Comparison of ENCODE assay signal across 21 cellular contexts in genomic region chr17:7817643-7817964, GRCh38. TPM values are rescaled to one million over a fixed set of nuclear protein-coding genes. Genes with fewer than 3 reads are reported as not detected.
DNase-seq lines count a peak whose midpoint lies in the region; ATAC-seq and TF ChIP-seq lines count a peak whose summit lies in the region.
"Had no signal": no experiment of that assay in that cellular context is flagged by ENCODE, and none has a peak within 500 bp of the region (broad histone marks: within the 10 kb centered on the region; RNA-seq: fewer than 3 reads in every experiment).

No MANE protein-coding gene starts in this region.

- intact Hi-C loops in left colon (cut with DNase I, micrococcal nuclease): no loop called here

- H3K79me2 ChIP-seq in hepatocyte: no peaks in the 10 kb centered on the region

- H3K9me2 ChIP-seq in hepatocyte (replicated peaks; ENCODE audit: insufficient read depth): no peaks in the 10 kb centered on the region

- no peaks in the 10 kb centered on the region for H3K9me3 ChIP-seq in cardiac muscle cell (ENCODE audit: low read depth)
- H3K9me3 ChIP-seq in right atrium auricular region: no peaks in the 10 kb centered on the region
- H3K9me3 ChIP-seq in hepatocyte (ENCODE audit: low read depth): no peaks in the 10 kb centered on the region
- H3K9me3 ChIP-seq: BE2C; BLaER1 treated with 17β-estradiol and CSF1 and Interleukin-3, amounts not matched to agents 10 nM and 100 nM had no signal

- no peak overlapping the region for H3K27ac Mint-ChIP-seq in stimulated activated memory B cell treated with anti-CD40 and anti-IgM and Interleukin-4, amounts not matched to agents 10 μg/mL and 1 μg/mL and 100 μg/mL, for 72 hours
- H3K27ac Mint-ChIP-seq: CD14-positive monocyte; CD4-positive, alpha-beta T cell; CD8-positive, alpha-beta memory T cell had no signal

- no peak overlapping the region for H3K4me3 ChIP-seq in cardiac muscle cell
- no peak overlapping the region for H3K4me3 ChIP-seq in right atrium auricular region
- H3K4me3 ChIP-seq in hepatocyte: no peak overlapping the region
- H3K4me3 ChIP-seq: BLaER1 treated with 17β-estradiol and CSF1 and Interleukin-3, amounts not matched to agents 10 nM and 100 nM; GM12878 had no signal

- H3K4me1 Mint-ChIP-seq in stimulated activated memory B cell treated with anti-CD40 and anti-IgM and Interleukin-4, amounts not matched to agents 10 μg/mL and 1 μg/mL and 100 μg/mL, for 72 hours: peaks cover 4% of the 10 kb centered on the region
- H3K4me1 Mint-ChIP-seq: CD14-positive monocyte; CD8-positive, alpha-beta memory T cell had no signal

- H4K20me1 ChIP-seq in hepatocyte (ENCODE audit: insufficient read depth, poor library complexity, severe bottlenecking): no peaks in the 10 kb centered on the region
- H4K20me1 ChIP-seq: BLaER1 treated with 17β-estradiol and CSF1 and Interleukin-3, amounts not matched to agents 10 nM and 100 nM had no signal

- H3K4me1 ChIP-seq in cardiac muscle cell (ENCODE audit: low read depth) (peaks cover 11% of the 10 kb centered on the region), right atrium auricular region (no peaks in the 10 kb centered on the region), hepatocyte (ENCODE audit: insufficient read depth) (peaks cover 9% of the 10 kb centered on the region)
- H3K4me1 ChIP-seq: BE2C; BLaER1 treated with 17β-estradiol and CSF1 and Interleukin-3, amounts not matched to agents 10 nM and 100 nM had no signal

- no peak for TF ChIP-seq CTCF in cardiac muscle cell (IDR thresholded peaks at IDR 0.05; ENCODE audit: low read depth, low read length)
- no peak for TF ChIP-seq CTCF in right atrium auricular region (IDR thresholded peaks at IDR 0.05)
- no peak for TF ChIP-seq CTCF in hepatocyte (IDR thresholded peaks at IDR 0.05; ENCODE audit: poor library complexity)

- 88% methylated on average over 9 of the region's 9 CpGs for WGBS in hepatocyte (ENCODE audit: low lambda C conversion rate, missing lambda C conversion rate)

- peak; percentile 34 for ATAC-seq in stimulated activated memory B cell treated with anti-CD40 and anti-IgM and Interleukin-4, amounts not matched to agents 10 μg/mL and 1 μg/mL and 100 μg/mL, for 72 hours
- no peak for ATAC-seq in left colon
- ATAC-seq: GM12878 had no signal

- H3K27ac ChIP-seq in cardiac muscle cell (peak overlapping the region; percentile 77), right atrium auricular region (no peak overlapping the region), hepatocyte (no peak overlapping the region)
- H3K27ac ChIP-seq: 22Rv1; BLaER1 treated with 17β-estradiol and CSF1 and Interleukin-3, amounts not matched to agents 10 nM and 100 nM had no signal

- no peaks in the 10 kb centered on the region for H3K27me3 Mint-ChIP-seq in stimulated activated memory B cell treated with anti-CD40 and anti-IgM and Interleukin-4, amounts not matched to agents 10 μg/mL and 1 μg/mL and 100 μg/mL, for 72 hours
- H3K27me3 Mint-ChIP-seq: CD4-positive, alpha-beta T cell had no signal

- H3K36me3 ChIP-seq in cardiac muscle cell (no peaks in the 10 kb centered on the region), right atrium auricular region (no peaks in the 10 kb centered on the region), hepatocyte (replicated peaks; ENCODE audit: insufficient read depth, low read depth) (no peaks in the 10 kb centered on the region)
- H3K36me3 ChIP-seq: BE2C; BLaER1 treated with 17β-estradiol and CSF1 and Interleukin-3, amounts not matched to agents 10 nM and 100 nM had no signal

- H3K4me3 Mint-ChIP-seq in stimulated activated memory B cell treated with anti-CD40 and anti-IgM and Interleukin-4, amounts not matched to agents 10 μg/mL and 1 μg/mL and 100 μg/mL, for 72 hours: no peak overlapping the region
- H3K4me3 Mint-ChIP-seq: CD14-positive monocyte; CD4-positive, alpha-beta T cell; CD8-positive, alpha-beta memory T cell had no signal

- H3K9me3 Mint-ChIP-seq in stimulated activated memory B cell treated with anti-CD40 and anti-IgM and Interleukin-4, amounts not matched to agents 10 μg/mL and 1 μg/mL and 100 μg/mL, for 72 hours: no peaks in the 10 kb centered on the region
- H3K9me3 Mint-ChIP-seq: CD14-positive monocyte; CD4-positive, alpha-beta T cell; CD8-positive, alpha-beta memory T cell had no signal

- H3K4me2 ChIP-seq in hepatocyte: no peak overlapping the region
- H3K4me2 ChIP-seq: BLaER1 treated with 17β-estradiol and CSF1 and Interleukin-3, amounts not matched to agents 10 nM and 100 nM had no signal

- no peaks in the 10 kb centered on the region for H3K36me3 Mint-ChIP-seq in stimulated activated memory B cell treated with anti-CD40 and anti-IgM and Interleukin-4, amounts not matched to agents 10 μg/mL and 1 μg/mL and 100 μg/mL, for 72 hours
- H3K36me3 Mint-ChIP-seq: CD14-positive monocyte; CD8-positive, alpha-beta memory T cell had no signal

- DNase-seq in cardiac muscle cell (ENCODE audit: low read depth in 1 of 2, low spot score in 1 of 2) (no peak), right atrium auricular region (ENCODE audit: low spot score) (no peak), hepatocyte (ENCODE audit: low spot score) (peak; percentile 2), left colon (no peak), NCI-H2081 treated with DMSO at 0.1 percent for 48 hours (lab: John Stamatoyannopoulos, UW) (no peak)
- no peak for DNase-seq in activated T-cell treated with anti-CD3 and anti-CD28 coated beads, Interleukin-2, amount 50 U/mL, for 48 hours
- DNase-seq: AML-193; BE2C; CD4-positive, alpha-beta T cell; CD8-positive, alpha-beta memory T cell; DMS 273 treated with DMSO at 0.1 percent for 48 hours; DMS79; EL; GDM1; GOT3; HCEC 1CT had no signal

- H3K27me3 ChIP-seq in cardiac muscle cell: no peaks in the 10 kb centered on the region
- no peaks in the 10 kb centered on the region for H3K27me3 ChIP-seq in right atrium auricular region
- no peaks in the 10 kb centered on the region for H3K27me3 ChIP-seq in hepatocyte
- H3K27me3 ChIP-seq: BE2C; BLaER1 treated with 17β-estradiol and CSF1 and Interleukin-3, amounts not matched to agents 10 nM and 100 nM had no signal

- no peak overlapping the region for H2AFZ ChIP-seq in hepatocyte

RNA-seq across cellular contexts. Expression of gene KDM6B, which starts 16.4 kb away (rescaled TPM):
- 11.1 and 20.8 TPM in 2 replicates for total RNA-seq in cardiac muscle cell
- 9.0 and 9.7 TPM in 2 replicates for polyA plus RNA-seq in cardiac muscle cell
- 10 to 100 TPM; 11.0 to 11.1 TPM for total RNA-seq in right atrium auricular region
- total RNA-seq in hepatocyte: 3.3 and 5.9 TPM in 2 replicates
- polyA plus RNA-seq in hepatocyte: 10.2 and 11.3 TPM in 2 replicates
- 10 to 100 TPM; 49.5 to 50.4 TPM for total RNA-seq in left colon

RNA-seq across cellular contexts. Expression of gene TMEM88, which starts 37.3 kb away (rescaled TPM):
- total RNA-seq in cardiac muscle cell: 27.4 and 51.2 TPM in 2 replicates
- 31.3 and 66.1 TPM in 2 replicates for polyA plus RNA-seq in cardiac muscle cell
- total RNA-seq in right atrium auricular region: 10 to 100 TPM; 42.5 to 53.2 TPM
- total RNA-seq in hepatocyte: 59.6 and 73.3 TPM in 2 replicates
- 241 and 328 TPM in 2 replicates for polyA plus RNA-seq in hepatocyte
- 1 to 10 TPM; 3.8 to 6.1 TPM for total RNA-seq in left colon
- polyA plus RNA-seq: CD14-positive monocyte; CD8-positive, alpha-beta memory T cell had no signal

RNA-seq across cellular contexts. Expression of gene NAA38, which starts 39.8 kb away (rescaled TPM):
- total RNA-seq in cardiac muscle cell: 107 and 130 TPM in 2 replicates
- polyA plus RNA-seq in cardiac muscle cell: 158 and 168 TPM in 2 replicates
- 10 to 100 TPM; 77.1 to 85.0 TPM for total RNA-seq in right atrium auricular region
- 49.2 and 66.0 TPM in 2 replicates for total RNA-seq in hepatocyte
- 147 and 154 TPM in 2 replicates for polyA plus RNA-seq in hepatocyte
- 10 to 100 TPM; 49.7 to 83.0 TPM for total RNA-seq in left colon

RNA-seq across cellular contexts. Expression of gene CYB5D1, which starts 40.2 kb away (rescaled TPM):
- 14.0 and 14.3 TPM in 2 replicates for total RNA-seq in cardiac muscle cell
- 10.7 and 13.7 TPM in 2 replicates for polyA plus RNA-seq in cardiac muscle cell
- total RNA-seq in right atrium auricular region: 1 to 10 TPM; 5.1 to 6.8 TPM
- total RNA-seq in hepatocyte: 9.1 and 14.1 TPM in 2 replicates
- polyA plus RNA-seq in hepatocyte: 12.2 and 15.1 TPM in 2 replicates
- 1 to 10 TPM; 8.3 to 9.0 TPM for total RNA-seq in left colon
